12 cellular contexts compared by ENCODE assay signal in genomic region chr2:199464614-199465352, GRCh38. TPM values are rescaled to one million over a fixed set of nuclear protein-coding genes. Genes with fewer than 3 reads are reported as not detected.
DNase-seq lines count a peak whose midpoint lies in the region; TF ChIP-seq lines count a peak whose summit lies in the region.
"Had no signal": no experiment of that assay in that cellular context is flagged by ENCODE, and none has a peak within 500 bp of the region (broad histone marks: within the 10 kb centered on the region; RNA-seq: fewer than 3 reads in every experiment).

No MANE protein-coding gene starts in this region.

- TF ChIP-seq POLR2A in Peyer's patch (IDR thresholded peaks at IDR 0.05) = no peak

- H3K9me3 ChIP-seq in Peyer's patch = peaks cover 0 to 23% (median 0%) of the 10 kb centered on the region in 4 donors

- peak overlapping the region; percentile 54 for H3K4me3 Mint-ChIP-seq in osteocyte (ENCODE audit: unreplicated experiment)

- in situ Hi-C loops in GM13977 (cut with MboI; ENCODE audit: low pct_unique_long_range_greater_than_20kb, low sequenced_read_pairs, unreplicated experiment) = no loop called here

- peaks cover 86% of the 10 kb centered on the region for H3K27me3 Mint-ChIP-seq in osteocyte (ENCODE audit: unreplicated experiment)

- H3K27ac Mint-ChIP-seq in osteocyte (ENCODE audit: unreplicated experiment) = no peak overlapping the region

- H3K4me1 Mint-ChIP-seq in osteocyte (ENCODE audit: unreplicated experiment) = peaks cover 35% of the 10 kb centered on the region

- H3K4me1 ChIP-seq in Peyer's patch = peaks cover 0 to 20% (median 2%) of the 10 kb centered on the region in 4 donors

- no peaks in the 10 kb centered on the region for H3K36me3 ChIP-seq in Peyer's patch

- peaks cover 2% of the 10 kb centered on the region for H3K36me3 Mint-ChIP-seq in osteocyte (ENCODE audit: unreplicated experiment)

- H3K4me3 ChIP-seq in Peyer's patch = peak overlapping the region in 3 of 4 donors; percentile 36 to 91 (median 79)

- H3K9me3 Mint-ChIP-seq in osteocyte (ENCODE audit: unreplicated experiment) = no peaks in the 10 kb centered on the region

- TF ChIP-seq CTCF in GM13977 (IDR thresholded peaks at IDR 0.05; ENCODE audit: extremely low read depth, insufficient read depth, missing control alignments) (no peak), Peyer's patch (IDR thresholded peaks at IDR 0.05) (no peak), osteocyte (IDR thresholded peaks at IDR 0.05) (no peak)

- DNase-seq in GM13977 (ENCODE audit: low spot score) (peak; percentile 24), Peyer's patch (no peak), fibroblast of peridontal ligament (ENCODE audit: extremely low read depth) (peak; percentile 57), osteocyte (ENCODE audit: extremely low spot score, unreplicated experiment) (no peak), HPDE6-E6E7 (ENCODE audit: extremely low spot score) (no peak), cerebellar nuclear complex (lab: John Stamatoyannopoulos, UW) (no peak), NCI-H1417 (lab: John Stamatoyannopoulos, UW) (no peak), HuH-7.5 (ENCODE audit: low spot score) (no peak)
- DNase-seq: activated CD8-positive, alpha-beta memory T cell treated with anti-CD3 and anti-CD28 coated beads for 24 hours; DMS 273 treated with DMSO at 0.1 percent for 48 hours; foreskin melanocyte; NCI-H510A had no signal

- peaks cover 0 to 43% of the 10 kb centered on the region in 2 donors for H3K27me3 ChIP-seq in Peyer's patch

- H3K27ac ChIP-seq in Peyer's patch = peak overlapping the region in 1 of 4 donors; percentile 60

RNA-seq across cellular contexts. Expression of gene SATB2, which starts 7.0 kb away (rescaled TPM):
- total RNA-seq in Peyer's patch (100 to 1,000 TPM in 1 of 4 donors, 10 to 100 TPM in 3; 62.0 to 104 (median 91.1) TPM), osteocyte (11.6 and 12.8 TPM in 2 replicates)

Comparison
In these comparisons a context has a peak if more than half of its experiments do, and no peak if none do; other contexts are left out.
1. DNase-seq: peak in GM13977 (single experiment) and fibroblast of peridontal ligament (single experiment); none in Peyer's patch (0 of 3), osteocyte (single experiment), HPDE6-E6E7 (single experiment), cerebellar nuclear complex (0 of 2), NCI-H1417 (0 of 3) and HuH-7.5 (single experiment).